ENCODE assay signal across 23 cellular contexts in genomic region chr5:100444961-100445360, GRCh38.
DNase-seq lines count a peak whose midpoint lies in the region; ATAC-seq and TF ChIP-seq lines count a peak whose summit lies in the region.
"Had no signal": no experiment of that assay in that cellular context is flagged by ENCODE, and none has a peak within 500 bp of the region (broad histone marks: within the 10 kb centered on the region; RNA-seq: fewer than 3 reads in every experiment).

No MANE protein-coding gene starts in this region.

- no peaks in the 10 kb centered on the region for H3K27me3 Mint-ChIP-seq in neural crest cell (ENCODE audit: low read depth)

- TF ChIP-seq CTCF in neural crest cell (conservative IDR thresholded peaks at IDR 0.05): no peak

- no peaks in the 10 kb centered on the region for H3K9me3 Mint-ChIP-seq in neural crest cell

- no peak overlapping the region for H3K4me3 Mint-ChIP-seq in neural crest cell

- no peaks in the 10 kb centered on the region for H3K4me1 Mint-ChIP-seq in neural crest cell

- H3K36me3 Mint-ChIP-seq in neural crest cell (ENCODE audit: low read depth): no peaks in the 10 kb centered on the region

- H3K27ac Mint-ChIP-seq in neural crest cell (ENCODE audit: unreplicated experiment): peak overlapping the region; percentile 81

- ATAC-seq in HG02840 (IDR thresholded peaks at IDR 0.05; ENCODE audit: low FRiP score, unreplicated experiment) (no peak), HG03565 (IDR thresholded peaks at IDR 0.05; ENCODE audit: unreplicated experiment) (no peak)
- ATAC-seq: esophagus mucosa, gastrocnemius medialis had no signal

- DNase-seq in Daoy (ENCODE audit: low read depth) (peak; percentile 2), HT1080 (ENCODE audit: low read depth) (peak; percentile 74), astrocyte of the hippocampus (ENCODE audit: low read depth, low spot score) (peak; percentile 65), neural crest cell (ENCODE audit: low read depth, low spot score) (no peak), NCI-H748 treated with DMSO at 0.1 percent for 48 hours (lab: John Stamatoyannopoulos, UW) (no peak), G401 (ENCODE audit: low spot score) (no peak)
- DNase-seq: activated CD4-positive, alpha-beta T cell treated with anti-CD3 and anti-CD28 coated beads, Interleukin-2, amount 50 U/mL, for 1 hour; activated CD8-positive, alpha-beta memory T cell treated with anti-CD3 and anti-CD28 coated beads, Interleukin-2, amount 50 U/mL, for 4 hours; activated effector memory CD4-positive, alpha-beta T cell treated with Interleukin-2 at 50 U/mL for 16 hours; effector memory CD4-positive, alpha-beta T cell; EL; gastrocnemius medialis; Karpas-422; NCI-H1105; NCI-H2029 treated with DMSO at 0.1 percent for 48 hours; NCI-H446; PC-9; SIG-M5; stimulated activated CD4-positive, alpha-beta T cell treated with anti-CD3 and anti-CD28 coated beads, Interleukin-12 subunit alpha, Interleukin-12 subunit beta, amount 100 ng/mL, for 4 hours; substantia nigra had no signal

- in situ Hi-C loops in G401 (cut with HindIII; ENCODE audit: low sequenced_read_pairs): no loop called here

Comparison
In these comparisons a context has a peak if more than half of its experiments do, and no peak if none do; other contexts are left out.
1. DNase-seq: peak in Daoy (single experiment), HT1080 (single experiment) and astrocyte of the hippocampus (single experiment); none in neural crest cell (single experiment), NCI-H748 treated with DMSO at 0.1 percent for 48 hours (single experiment) and G401 (single experiment).